In genomic region chr7:93249749-93250148, GRCh38 we compare ENCODE assay signal across 2 cellular contexts.
TF ChIP-seq lines count a peak whose summit lies in the region.

No MANE protein-coding gene starts in this region.

TF ChIP-seq in A549, 52 proteins besides CTCF, POLR2A, EP300 and RAD21:
- TF ChIP-seq REST (IDR thresholded peaks at IDR 0.05) (peak; percentile 59; the same call in 1 of the 2 replicates), RFX5 (IDR thresholded peaks at IDR 0.05) (no peak)

TF ChIP-seq in IMR-90, 13 proteins besides CTCF, POLR2A, EP300 and RAD21:
- TF ChIP-seq MXI1 (IDR thresholded peaks at IDR 0.05; ENCODE audit: borderline replicate concordance, low read depth, low read length) (0 out of 2 replicates have a peak, but pooled peaks have one; percentile 47), FOS (IDR thresholded peaks at IDR 0.05; ENCODE audit: low read depth, low read length) (no peak)
